Comparison of ENCODE assay signal across 8 cellular contexts in genomic region chr12:27424631-27425230, GRCh38. TPM values are rescaled to one million over a fixed set of nuclear protein-coding genes. Genes with fewer than 3 reads are reported as not detected.
DNase-seq lines count a peak whose midpoint lies in the region; ATAC-seq, FAIRE-seq and TF ChIP-seq lines count a peak whose summit lies in the region.

No MANE protein-coding gene starts in this region.

- BruUV-seq in HCT116 (replicated peaks; lab: Mats Ljungman, UMichigan): no TSS peak

- H3K4me3 ChIP-seq in HCT116 (replicated peaks in 1 of 2; ENCODE audit: low read depth in 1 of 2, low read length in 2 of 2) (no peak overlapping the region), prostate gland (no peak overlapping the region)

- H3K9ac ChIP-seq in HCT116 (ENCODE audit: low read length): no peak overlapping the region

- H2AFZ ChIP-seq in HCT116 (ENCODE audit: low read depth, low read length, poor library complexity, severe bottlenecking): no peak overlapping the region

- peak; percentile 58 for TF ChIP-seq RAD21 in HCT116 (IDR thresholded peaks at IDR 0.05; ENCODE audit: low read depth)

- H3K9me2 ChIP-seq in HCT116 (ENCODE audit: insufficient read depth): no peaks in the 10 kb centered on the region

- H3K27ac Mint-ChIP-seq in CD14-positive monocyte: peak overlapping the region in 2 of 7 donors; percentile 69 to 75

- intact Hi-C loops in CD14-positive monocyte (cut with micrococcal nuclease): no loop called here
- intact Hi-C loops in HCT116 (cut with micrococcal nuclease): loop anchor here (2.0 to 5.0 kb wide), 2 partner anchors 228 to 278 kb away; no protein-coding TSS in a partner anchor
- intact Hi-C loops in prostate gland (cut with DNase I): no loop called here

- peak; percentile 92 for ATAC-seq in HCT116
- ATAC-seq in HG03571 (IDR thresholded peaks at IDR 0.05; ENCODE audit: unreplicated experiment): no peak

- H3K4me2 ChIP-seq in HCT116 (ENCODE audit: low read length): no peak overlapping the region

- no peaks in the 10 kb centered on the region for H3K36me3 Mint-ChIP-seq in CD14-positive monocyte

- H4K20me1 ChIP-seq in HCT116 (ENCODE audit: insufficient read depth): no peaks in the 10 kb centered on the region

- H3K36me3 ChIP-seq in HCT116 (ENCODE audit: control insufficient read depth in 1 of 2, insufficient read depth in 2 of 2, low read length in 2 of 2) (no peaks in the 10 kb centered on the region), prostate gland (no peaks in the 10 kb centered on the region)

- TF ChIP-seq CTCF in CD14-positive monocyte (IDR thresholded peaks at IDR 0.05) (peak; percentile 40), HCT116 (IDR thresholded peaks at IDR 0.05 in 2 of 3, conservative IDR thresholded peaks at IDR 0.05 in 1 of 3; ENCODE audit: borderline replicate concordance in 1 of 3, insufficient read depth in 1 of 3, low read depth in 2 of 3, low read length in 2 of 3) (peak; percentile 42 to 60 (median 60); a peak in 5 of 6 replicates), prostate gland (IDR thresholded peaks at IDR 0.05) (peak in 3 of 4 experiments; percentile 36 to 59 (median 52))

- DNase-seq in CD14-positive monocyte (ENCODE audit: low spot score) (no peak), HCT116 (ENCODE audit: low read depth, low spot score) (peak; percentile 49), SK-MEL-5 (ENCODE audit: low read depth, low spot score) (peak; percentile 78), frontal cortex (ENCODE audit: low spot score in 2 of 2) (peak; percentile 8 to 25), prostate gland (ENCODE audit: low spot score) (peak; percentile 13), NCI-H1092 (lab: John Stamatoyannopoulos, UW) (no peak), NCI-H1436 treated with DMSO at 0.1 percent for 48 hours (lab: John Stamatoyannopoulos, UW) (no peak)

- H3K9me3 Mint-ChIP-seq in CD14-positive monocyte: no peaks in the 10 kb centered on the region

- H3K27me3 ChIP-seq in HCT116 (ENCODE audit: insufficient read depth, low read length) (no peaks in the 10 kb centered on the region), prostate gland (replicated peaks; ENCODE audit: insufficient read depth) (no peaks in the 10 kb centered on the region)

- H3K4me1 Mint-ChIP-seq in CD14-positive monocyte: peaks cover 4% of the 10 kb centered on the region

- no peaks in the 10 kb centered on the region for H3K79me2 ChIP-seq in HCT116 (ENCODE audit: insufficient read depth, low read length)

- H3K4me3 Mint-ChIP-seq in CD14-positive monocyte: no peak overlapping the region

- H3K27me3 Mint-ChIP-seq in CD14-positive monocyte (ENCODE audit: low read depth in 3 of 3): peaks cover 0 to 1% (median 0%) of the 10 kb centered on the region in 3 donors

- RAD21 ChIA-PET in HCT116 (lab: Charles Lee; ENCODE audit: low non-redundant PET in 1 of 2, low total read pairs in 2 of 2, uncharacterized antibody in 2 of 2, unreplicated experiment in 2 of 2): interaction anchor here in 1 of 2 experiments (1.0 kb wide), 1 partner anchor 280 kb away, joined by 3 read pairs; no protein-coding TSS in a partner anchor

- H3K4me1 ChIP-seq in HCT116 (ENCODE audit: control insufficient read depth in 1 of 2, insufficient read depth in 2 of 2, low read length in 2 of 2) (no peaks in the 10 kb centered on the region), prostate gland (replicated peaks) (no peaks in the 10 kb centered on the region)

- in situ Hi-C loops in SK-MEL-5 (cut with HindIII; ENCODE audit: low pct_unique_long_range_greater_than_20kb, low sequenced_read_pairs): no loop called here

- POLR2A ChIA-PET in HCT116 (lab: Charles Lee): no interaction called here

- no peak overlapping the region for H3K27ac ChIP-seq in HCT116 (ENCODE audit: low read depth, low read length)
- peak overlapping the region in 1 of 2 donors; percentile 7 for H3K27ac ChIP-seq in prostate gland

- TF ChIP-seq POLR2A in HCT116 (IDR thresholded peaks at IDR 0.05; ENCODE audit: borderline replicate concordance, extremely low read depth, insufficient read depth, insufficient read length) (no peak), prostate gland (IDR thresholded peaks at IDR 0.05) (no peak)

- H3K9me3 ChIP-seq in HCT116 (ENCODE audit: control insufficient read depth in 1 of 2, insufficient read depth in 1 of 2, low read depth in 1 of 2, low read length in 2 of 2) (no peaks in the 10 kb centered on the region), prostate gland (no peaks in the 10 kb centered on the region)

- CTCF ChIA-PET in HCT116 (lab: Charles Lee): interaction anchor here (0.7 to 1.4 kb wide), 9 partner anchors 9 to 278 kb away, joined by 3 to 12 read pairs (median 4); no protein-coding TSS in a partner anchor

- 49% methylated on average over 4 of the region's 4 CpGs for WGBS in prostate gland

- FAIRE-seq in frontal cortex (lab: Jason Lieb, UNC): no peak

TF ChIP-seq in HCT116, 20 proteins besides CTCF, POLR2A, EP300 and RAD21:
- TF ChIP-seq ZNF274 (IDR thresholded peaks at IDR 0.05; ENCODE audit: low read depth, low read length): no peak
- TF ChIP-seq EZH2 (IDR thresholded peaks at IDR 0.05): no peak
- no peak for TF ChIP-seq SP1 (IDR thresholded peaks at IDR 0.05; ENCODE audit: low read depth)

RNA-seq across cellular contexts. Expression of gene SMCO2, which starts 21.8 kb away (rescaled TPM):
- not detected for polyA plus RNA-seq in CD14-positive monocyte
- total RNA-seq in HCT116 (2021; ENCODE audit: unreplicated experiment): not detected
- polyA plus RNA-seq in HCT116 (2012): 0.19 and 0.47 TPM in 2 replicates
- not detected in 2 replicates for total RNA-seq in SK-MEL-5 (2014; rRNA removed; shearing (Covaris generic))
- not detected in 2 replicates for polyA plus RNA-seq in SK-MEL-5 (2015; cell fraction: cytosol; rRNA removed)
- 15.3 TPM in 1 of 2 replicates, not detected in the other for polyA plus RNA-seq in SK-MEL-5 (2015; cell fraction: nucleus; rRNA removed)
- not detected for total RNA-seq in frontal cortex
- total RNA-seq in prostate gland: under 1 TPM in 1 of 2 donors, not detected in 1; 0.41 TPM

Comparison
In these comparisons a context has a peak if more than half of its experiments do, and no peak if none do; other contexts are left out.
1. DNase-seq: peak in HCT116 (single experiment), SK-MEL-5 (single experiment), frontal cortex (2 of 2) and prostate gland (single experiment); none in CD14-positive monocyte (single experiment), NCI-H1092 (single experiment) and NCI-H1436 treated with DMSO at 0.1 percent for 48 hours (single experiment).
2. Peak in every context shown above with its lines, with median percentiles within 50 percentile points of each other: CTCF ChIP-seq.